Comparison of ENCODE assay signal across 8 cellular contexts in the genomic region with DNA sequence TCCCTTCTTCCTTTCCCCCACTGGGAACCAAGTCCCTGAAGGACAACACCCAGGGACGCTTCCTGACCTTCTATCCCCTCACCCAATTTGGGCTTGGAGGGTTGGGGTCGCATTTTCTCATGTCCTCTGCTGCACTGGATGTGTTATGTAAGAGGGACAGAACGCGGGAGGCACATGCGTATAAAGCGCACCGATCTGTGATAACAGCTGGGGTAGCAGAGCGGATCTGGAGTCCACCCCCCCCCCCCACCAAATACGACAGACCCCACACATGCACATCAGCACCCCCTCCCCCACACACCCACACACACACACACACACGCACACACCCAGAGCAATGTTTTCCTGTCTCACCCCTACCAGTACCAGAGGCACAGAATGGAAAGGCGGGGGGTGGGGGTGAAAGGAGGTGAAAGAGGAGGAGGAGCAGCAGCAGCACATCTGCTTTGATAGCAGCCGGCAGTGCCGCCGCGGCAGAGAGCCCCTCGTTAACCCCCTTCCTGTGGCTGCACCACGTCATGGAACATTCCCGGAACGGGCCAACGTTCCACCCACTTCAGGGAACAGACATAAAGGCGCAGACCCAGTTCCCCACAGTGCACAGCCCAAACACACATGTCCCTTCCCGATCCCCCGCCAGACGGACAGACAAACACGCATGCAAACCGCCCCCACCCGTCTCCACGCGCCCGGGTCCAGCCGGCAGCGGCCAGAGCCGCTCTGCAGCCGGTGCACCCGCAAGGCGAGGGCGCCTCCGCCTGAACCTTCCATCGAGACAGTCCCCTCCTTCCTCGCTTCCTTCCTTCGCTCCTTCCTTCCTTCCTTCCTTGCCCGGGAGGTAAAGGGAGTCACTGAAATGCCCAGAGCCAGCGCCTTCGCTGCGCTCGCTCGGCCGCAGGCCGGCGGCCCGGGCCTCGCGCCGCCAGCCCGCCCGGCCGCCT. TPM values are rescaled to one million over a fixed set of nuclear protein-coding genes. Genes with fewer than 3 reads are reported as not detected.
DNase-seq lines count a peak whose midpoint lies in the region; ATAC-seq and TF ChIP-seq lines count a peak whose summit lies in the region.

No MANE protein-coding gene starts in this region.

- H3K9me2 ChIP-seq in HCT116 (ENCODE audit: insufficient read depth) = no peaks in the 10 kb centered on the region

- ATAC-seq in HCT116 = peak; percentile 10
- ATAC-seq in GM21576 (IDR thresholded peaks at IDR 0.05; ENCODE audit: unreplicated experiment) = no peak

- peak overlapping the region; percentile 97 for H3K4me2 ChIP-seq in HCT116 (ENCODE audit: low read length)

- H4K20me1 ChIP-seq in HCT116 (ENCODE audit: insufficient read depth) = no peaks in the 10 kb centered on the region

- no TSS peak for BruUV-seq in HCT116 (replicated peaks; lab: Mats Ljungman, UMichigan)

- CTCF ChIA-PET in HCT116 (lab: Charles Lee) = interaction anchor here (1.2 kb wide), 1 partner anchor 58 kb away, joined by 5 read pairs; no protein-coding TSS in a partner anchor

- no peak overlapping the region for H2AFZ ChIP-seq in HCT116 (ENCODE audit: low read depth, low read length, poor library complexity, severe bottlenecking)

- TF ChIP-seq CTCF in HCT116 (IDR thresholded peaks at IDR 0.05 in 2 of 3, conservative IDR thresholded peaks at IDR 0.05 in 1 of 3; ENCODE audit: borderline replicate concordance in 1 of 3, insufficient read depth in 1 of 3, low read depth in 2 of 3, low read length in 2 of 3) = no peak

- H3K9me3 ChIP-seq in HCT116 (ENCODE audit: control insufficient read depth in 1 of 2, insufficient read depth in 1 of 2, low read depth in 1 of 2, low read length in 2 of 2) = no peaks in the 10 kb centered on the region
- H3K9me3 ChIP-seq in NT2/D1 (ENCODE audit: insufficient read depth, low read length) = no peaks in the 10 kb centered on the region

- H3K4me3 ChIP-seq in HCT116 (replicated peaks in 1 of 2; ENCODE audit: low read depth in 1 of 2, low read length in 2 of 2) (peak overlapping the region; percentile 74 to 80), NT2/D1 (ENCODE audit: insufficient read length, low read depth) (peak overlapping the region; percentile 73)

- POLR2A ChIA-PET in HCT116 (lab: Charles Lee) = interaction anchor here (1.1 kb wide), 1 partner anchor 8 kb away, joined by 3 read pairs; no protein-coding TSS in a partner anchor

- peaks cover 13% of the 10 kb centered on the region; the same call in 1 of the 2 replicates for H3K79me2 ChIP-seq in HCT116 (ENCODE audit: insufficient read depth, low read length)

- H3K9ac ChIP-seq in HCT116 (ENCODE audit: low read length) (peak overlapping the region; percentile 77), NT2/D1 (ENCODE audit: insufficient read length, low read depth) (peak overlapping the region; percentile 74)

- intact Hi-C loops in HCT116 (cut with micrococcal nuclease) = loop anchor here (10.0 kb wide), 1 partner anchor 480 kb away; no protein-coding TSS in a partner anchor

- TF ChIP-seq RAD21 in HCT116 (IDR thresholded peaks at IDR 0.05; ENCODE audit: low read depth) = no peak

- H3K27ac ChIP-seq in HCT116 (ENCODE audit: low read depth, low read length) (peak overlapping the region; percentile 78), epithelial cell of prostate (peak overlapping the region; percentile 97)

- RAD21 ChIA-PET in HCT116 (lab: Charles Lee; ENCODE audit: low non-redundant PET in 1 of 2, low total read pairs in 2 of 2, uncharacterized antibody in 2 of 2, unreplicated experiment in 2 of 2) = no interaction called here

- no peak for TF ChIP-seq POLR2A in HCT116 (IDR thresholded peaks at IDR 0.05; ENCODE audit: borderline replicate concordance, extremely low read depth, insufficient read depth, insufficient read length)

- H3K27me3 ChIP-seq in HCT116 (ENCODE audit: insufficient read depth, low read length) (no peaks in the 10 kb centered on the region), NT2/D1 (ENCODE audit: insufficient read depth, insufficient read length) (peaks cover 26% of the 10 kb centered on the region)

- H3K4me1 ChIP-seq in HCT116 (ENCODE audit: control insufficient read depth in 1 of 2, insufficient read depth in 2 of 2, low read length in 2 of 2) (peaks cover 20 to 32% of the 10 kb centered on the region in 2 experiments; a peak in 3 of 4 replicates), NT2/D1 (ENCODE audit: insufficient read depth, insufficient read length) (no peaks in the 10 kb centered on the region)

- H3K36me3 ChIP-seq in HCT116 (ENCODE audit: control insufficient read depth in 1 of 2, insufficient read depth in 2 of 2, low read length in 2 of 2) (no peaks in the 10 kb centered on the region), NT2/D1 (ENCODE audit: insufficient read depth, insufficient read length, low read length) (no peaks in the 10 kb centered on the region)

- peak; percentile 16 for DNase-seq in D341Med (ENCODE audit: low spot score)
- peak; percentile 52 for DNase-seq in HCT116 (ENCODE audit: low read depth, low spot score)
- DNase-seq in NT2/D1 (ENCODE audit: low read depth, low spot score) = no peak
- DNase-seq in activated T-cell treated with anti-CD3 and anti-CD28 coated beads for 4 hours = peak; percentile 95
- DNase-seq in epithelial cell of prostate (ENCODE audit: low read depth, low spot score) = no peak
- DNase-seq in mucosa of gallbladder (ENCODE audit: low spot score) = peak; percentile 82
- peak; percentile 91 for DNase-seq in stimulated activated CD8-positive, alpha-beta memory T cell treated with anti-CD3 and anti-CD28 coated beads, Interleukin-4, amount 100 ng/mL, for 24 hours (ENCODE audit: low read depth)

TF ChIP-seq in HCT116, 20 proteins besides CTCF, POLR2A, EP300 and RAD21 (continues in another document):
- TF ChIP-seq, protein P1, sequence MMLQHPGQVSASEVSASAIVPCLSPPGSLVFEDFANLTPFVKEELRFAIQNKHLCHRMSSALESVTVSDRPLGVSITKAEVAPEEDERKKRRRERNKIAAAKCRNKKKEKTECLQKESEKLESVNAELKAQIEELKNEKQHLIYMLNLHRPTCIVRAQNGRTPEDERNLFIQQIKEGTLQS (IDR thresholded peaks at IDR 0.05) = no peak
- no peak for TF ChIP-seq EZH2phosphoT487 (IDR thresholded peaks at IDR 0.05; ENCODE audit: borderline replicate concordance)
- peak; percentile 72 for TF ChIP-seq SP1 (IDR thresholded peaks at IDR 0.05; ENCODE audit: low read depth)
- TF ChIP-seq, protein P2, sequence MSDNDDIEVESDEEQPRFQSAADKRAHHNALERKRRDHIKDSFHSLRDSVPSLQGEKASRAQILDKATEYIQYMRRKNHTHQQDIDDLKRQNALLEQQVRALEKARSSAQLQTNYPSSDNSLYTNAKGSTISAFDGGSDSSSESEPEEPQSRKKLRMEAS (IDR thresholded peaks at IDR 0.05) = peak; percentile 49
- TF ChIP-seq SIN3A (IDR thresholded peaks at IDR 0.05; ENCODE audit: low read depth) = peak; percentile 22; the same call in 1 of the 2 replicates
- TF ChIP-seq, protein P3, sequence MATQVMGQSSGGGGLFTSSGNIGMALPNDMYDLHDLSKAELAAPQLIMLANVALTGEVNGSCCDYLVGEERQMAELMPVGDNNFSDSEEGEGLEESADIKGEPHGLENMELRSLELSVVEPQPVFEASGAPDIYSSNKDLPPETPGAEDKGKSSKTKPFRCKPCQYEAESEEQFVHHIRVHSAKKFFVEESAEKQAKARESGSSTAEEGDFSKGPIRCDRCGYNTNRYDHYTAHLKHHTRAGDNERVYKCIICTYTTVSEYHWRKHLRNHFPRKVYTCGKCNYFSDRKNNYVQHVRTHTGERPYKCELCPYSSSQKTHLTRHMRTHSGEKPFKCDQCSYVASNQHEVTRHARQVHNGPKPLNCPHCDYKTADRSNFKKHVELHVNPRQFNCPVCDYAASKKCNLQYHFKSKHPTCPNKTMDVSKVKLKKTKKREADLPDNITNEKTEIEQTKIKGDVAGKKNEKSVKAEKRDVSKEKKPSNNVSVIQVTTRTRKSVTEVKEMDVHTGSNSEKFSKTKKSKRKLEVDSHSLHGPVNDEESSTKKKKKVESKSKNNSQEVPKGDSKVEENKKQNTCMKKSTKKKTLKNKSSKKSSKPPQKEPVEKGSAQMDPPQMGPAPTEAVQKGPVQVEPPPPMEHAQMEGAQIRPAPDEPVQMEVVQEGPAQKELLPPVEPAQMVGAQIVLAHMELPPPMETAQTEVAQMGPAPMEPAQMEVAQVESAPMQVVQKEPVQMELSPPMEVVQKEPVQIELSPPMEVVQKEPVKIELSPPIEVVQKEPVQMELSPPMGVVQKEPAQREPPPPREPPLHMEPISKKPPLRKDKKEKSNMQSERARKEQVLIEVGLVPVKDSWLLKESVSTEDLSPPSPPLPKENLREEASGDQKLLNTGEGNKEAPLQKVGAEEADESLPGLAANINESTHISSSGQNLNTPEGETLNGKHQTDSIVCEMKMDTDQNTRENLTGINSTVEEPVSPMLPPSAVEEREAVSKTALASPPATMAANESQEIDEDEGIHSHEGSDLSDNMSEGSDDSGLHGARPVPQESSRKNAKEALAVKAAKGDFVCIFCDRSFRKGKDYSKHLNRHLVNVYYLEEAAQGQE (IDR thresholded peaks at IDR 0.05; ENCODE audit: low read depth) = no peak
- TF ChIP-seq FOSL1 (IDR thresholded peaks at IDR 0.05; ENCODE audit: low read depth) = no peak
- TF ChIP-seq, protein P4, sequence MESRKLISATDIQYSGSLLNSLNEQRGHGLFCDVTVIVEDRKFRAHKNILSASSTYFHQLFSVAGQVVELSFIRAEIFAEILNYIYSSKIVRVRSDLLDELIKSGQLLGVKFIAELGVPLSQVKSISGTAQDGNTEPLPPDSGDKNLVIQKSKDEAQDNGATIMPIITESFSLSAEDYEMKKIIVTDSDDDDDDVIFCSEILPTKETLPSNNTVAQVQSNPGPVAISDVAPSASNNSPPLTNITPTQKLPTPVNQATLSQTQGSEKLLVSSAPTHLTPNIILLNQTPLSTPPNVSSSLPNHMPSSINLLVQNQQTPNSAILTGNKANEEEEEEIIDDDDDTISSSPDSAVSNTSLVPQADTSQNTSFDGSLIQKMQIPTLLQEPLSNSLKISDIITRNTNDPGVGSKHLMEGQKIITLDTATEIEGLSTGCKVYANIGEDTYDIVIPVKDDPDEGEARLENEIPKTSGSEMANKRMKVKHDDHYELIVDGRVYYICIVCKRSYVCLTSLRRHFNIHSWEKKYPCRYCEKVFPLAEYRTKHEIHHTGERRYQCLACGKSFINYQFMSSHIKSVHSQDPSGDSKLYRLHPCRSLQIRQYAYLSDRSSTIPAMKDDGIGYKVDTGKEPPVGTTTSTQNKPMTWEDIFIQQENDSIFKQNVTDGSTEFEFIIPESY (IDR thresholded peaks at IDR 0.05; ENCODE audit: extremely low read depth, insufficient replicate concordance, low read length) = no peak
- no peak for TF ChIP-seq EZH2 (IDR thresholded peaks at IDR 0.05)
- TF ChIP-seq ZNF274 (IDR thresholded peaks at IDR 0.05; ENCODE audit: low read depth, low read length) = no peak
- no peak for TF ChIP-seq SRF (IDR thresholded peaks at IDR 0.05; ENCODE audit: low read depth)
- TF ChIP-seq EGR1 (IDR thresholded peaks at IDR 0.05; ENCODE audit: low read depth) = 0 out of 2 replicates have a peak, but pooled peaks have one; percentile 45
- TF ChIP-seq ELF1 (IDR thresholded peaks at IDR 0.05; ENCODE audit: borderline replicate concordance, low read depth) = no peak
- TF ChIP-seq CEBPB (IDR thresholded peaks at IDR 0.05; ENCODE audit: low read depth) = no peak

RNA-seq across cellular contexts. Expression of a gene that starts 0.6 kb away (rescaled TPM):
- total RNA-seq in HCT116 (2021; ENCODE audit: unreplicated experiment) (8.1 TPM), mucosa of gallbladder (16.5 TPM)
- 5.4 and 5.8 TPM in 2 replicates for polyA plus RNA-seq in HCT116 (2012)

Comparison
In these comparisons a context has a peak if more than half of its experiments do, and no peak if none do; other contexts are left out.
1. DNase-seq: peak in D341Med (single experiment), HCT116 (single experiment), activated T-cell treated with anti-CD3 and anti-CD28 coated beads for 4 hours (single experiment), mucosa of gallbladder (single experiment) and stimulated activated CD8-positive, alpha-beta memory T cell treated with anti-CD3 and anti-CD28 coated beads, Interleukin-4, amount 100 ng/mL, for 24 hours (single experiment); none in NT2/D1 (single experiment) and epithelial cell of prostate (single experiment).